In the genomic region with DNA sequence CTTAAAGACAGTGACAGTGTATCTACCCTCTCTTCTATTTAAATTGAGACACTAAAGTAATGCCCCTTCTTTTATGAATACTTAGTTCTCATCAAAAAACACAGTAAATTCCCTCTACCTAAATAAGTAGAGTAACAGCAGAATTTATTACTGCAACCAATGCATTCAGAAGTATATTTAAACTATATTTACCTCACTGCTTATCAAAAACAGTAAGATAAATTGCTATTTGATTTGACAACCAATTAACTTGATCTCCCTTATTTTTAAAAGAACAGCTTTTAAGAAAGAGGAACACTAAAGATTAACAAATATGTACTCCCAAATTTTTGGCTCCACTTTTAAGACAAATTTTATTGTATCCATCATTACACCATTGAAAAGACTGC, we compare ENCODE assay signal across 24 cellular contexts.
"Had no signal": no experiment of that assay in that cellular context is flagged by ENCODE, and none has a peak within 500 bp of the region (broad histone marks: within the 10 kb centered on the region; RNA-seq: fewer than 3 reads in every experiment).

No MANE protein-coding gene starts in this region.

- FAIRE-seq: urothelium cell line had no signal

- H3K27ac ChIP-seq: body of pancreas, coronary artery, foreskin keratinocyte, heart right ventricle, lower lobe of right lung, right lobe of liver, thoracic aorta, VCaP had no signal

- H3K9me3 ChIP-seq: body of pancreas, heart right ventricle, lower lobe of right lung, right lobe of liver, thoracic aorta had no signal

- H3K36me3 ChIP-seq: heart right ventricle, lower lobe of right lung, right lobe of liver, thoracic aorta had no signal

- ATAC-seq: body of pancreas; foreskin keratinocyte; heart right ventricle; left lobe of liver; lower lobe of right lung; natural killer cell treated with Interleukin-12 subunit alpha and Interleukin-12 subunit beta and Interleukin-15 and Interleukin-18, amount 100 ng/mL, for 72 hours; right lobe of liver had no signal

- H3K4me1 ChIP-seq: foreskin keratinocyte had no signal

- H3K4me3 ChIP-seq: body of pancreas, coronary artery, heart right ventricle, lower lobe of right lung, right lobe of liver, thoracic aorta had no signal

- DNase-seq: activated CD4-positive, alpha-beta T cell treated with anti-CD3 and anti-CD28 coated beads for 4 hours; activated CD4-positive, alpha-beta T cell treated with anti-CD3 and anti-CD28 coated beads, Interleukin-2, amount 50 U/mL, for 4 hours; activated CD8-positive, alpha-beta memory T cell treated with anti-CD3 and anti-CD28 coated beads for 24 hours; activated effector memory CD4-positive, alpha-beta T cell treated with Interleukin-2 at 50 U/mL for 16 hours; activated naive CD4-positive, alpha-beta T cell treated with Interleukin-2 at 50 U/mL for 16 hours; anterior cingulate cortex; body of pancreas; cerebellar nuclear complex; foreskin keratinocyte; heart right ventricle; kidney glomerular epithelial cell; lower lobe of right lung; mesenchymal stem cell; right lobe of liver; stimulated activated CD4-positive, alpha-beta T cell treated with anti-CD3 and anti-CD28 coated beads, Interleukin-12 subunit alpha, Interleukin-12 subunit beta, amount 100 ng/mL, for 4 hours; stimulated activated CD4-positive, alpha-beta T cell treated with anti-CD3 and anti-CD28 coated beads, Interleukin-4, amount 100 ng/mL, for 1 hour; T-helper 9 cell; trophoblast cell had no signal
